In genomic region chr14:44873536-44873935, GRCh38 we compare ENCODE assay signal across 19 cellular contexts.
DNase-seq lines count a peak whose midpoint lies in the region; ATAC-seq, FAIRE-seq and TF ChIP-seq lines count a peak whose summit lies in the region.
"Had no signal": no experiment of that assay in that cellular context is flagged by ENCODE, and none has a peak within 500 bp of the region (broad histone marks: within the 10 kb centered on the region; RNA-seq: fewer than 3 reads in every experiment).

No MANE protein-coding gene starts in this region.

- 12% methylated on average over 10 of the region's 10 CpGs for WGBS in A549 (ENCODE audit: missing lambda C conversion rate)
- WGBS in H9 (ENCODE audit: extremely low coverage, insufficient read length, low lambda C conversion rate) = no CpG with 5 or more reads among the region's 10 CpGs
- WGBS in H1 (ENCODE audit: extremely low coverage in 1 of 2, insufficient coverage in 1 of 2, insufficient read length in 1 of 2, insufficient replicate concordance in 2 of 2, low coverage in 1 of 2, low lambda C conversion rate in 2 of 2, missing lambda C conversion rate in 1 of 2), 2 experiments = 77% methylated on average over 10 of the region's 10 CpGs; no CpG with 5 or more reads in 1 of the 2 experiments

- H3K27ac ChIP-seq in A549 = no peak overlapping the region
- no peak overlapping the region for H3K27ac ChIP-seq in H9 (ENCODE audit: insufficient read length, low read depth, low read length)
- no peak overlapping the region for H3K27ac ChIP-seq in H1 (ENCODE audit: low read depth, low read length)
- H3K27ac ChIP-seq in uterus = no peak overlapping the region
- H3K27ac ChIP-seq: C4-2B had no signal

- no peak overlapping the region for H2BK20ac ChIP-seq in H9 (ENCODE audit: low read depth, low read length, poor library complexity, severe bottlenecking)
- no peak overlapping the region for H2BK20ac ChIP-seq in H1 (ENCODE audit: low read length)

- H3K4ac ChIP-seq in H9 (ENCODE audit: low read depth, low read length) (no peak overlapping the region), H1 (replicated peaks; ENCODE audit: insufficient read length, low read depth, low read length) (no peak overlapping the region)

- H3K4me3 ChIP-seq in A549 = peak overlapping the region; percentile 23; the same call in 1 of the 3 replicates
- peak overlapping the region in 1 of 4 experiments; percentile 28; a peak in 1 of 8 replicates for H3K4me3 ChIP-seq in H1 (ENCODE audit: extremely low read depth in 1 of 4, insufficient read depth in 2 of 4, low read depth in 3 of 4, low read length in 4 of 4)
- H3K4me3 ChIP-seq in uterus = no peak overlapping the region

- no peak for DNase-seq in A549 (ENCODE audit: low read depth in 1 of 2, low spot score in 1 of 2)
- DNase-seq in H9 = peak; percentile 38
- no peak for DNase-seq in H1 (ENCODE audit: low read depth in 1 of 2, low spot score in 2 of 2)
- DNase-seq in left kidney (ENCODE audit: low read depth, low spot score) = peak; percentile 38
- no peak for DNase-seq in RKO (ENCODE audit: low spot score)
- no peak for DNase-seq in uterus
- no peak for DNase-seq in NK-92 (lab: John Stamatoyannopoulos, UW; ENCODE audit: unreplicated experiment)
- DNase-seq: COR-L47, DMS79, GF-D8, HFFc6, IMR-90, Kasumi-1, NCI-H1417, NCI-H2081, NCI-H524 treated with DMSO at 0.1 percent for 48 hours had no signal

- H4K5ac ChIP-seq in H9 (ENCODE audit: insufficient read length, low read depth, low read length) (no peak overlapping the region), H1 (ENCODE audit: insufficient read length, low read depth, low read length) (no peak overlapping the region)

- H3K27me3 Mint-ChIP-seq in H9 (ENCODE audit: low read depth) = peaks cover 1% of the 10 kb centered on the region

- H3K9me3 Mint-ChIP-seq in H9 = peaks cover 7 to 8% of the 10 kb centered on the region in 2 experiments; a peak in 4 of 5 replicates
- H3K9me3 Mint-ChIP-seq: HFFc6 had no signal

- no peak overlapping the region for H3K23ac ChIP-seq in H9 (ENCODE audit: insufficient read length, low read depth, low read length)
- no peak overlapping the region for H3K23ac ChIP-seq in H1 (ENCODE audit: insufficient read length)

- H3K4me2 ChIP-seq in A549 = peak overlapping the region; percentile 63
- peak overlapping the region; percentile 18 for H3K4me2 ChIP-seq in H9 (ENCODE audit: insufficient read depth, insufficient read length, low read length)
- H3K4me2 ChIP-seq in H1 (ENCODE audit: insufficient read depth in 1 of 2, low read depth in 2 of 2, low read length in 2 of 2) = peak overlapping the region; percentile 6 to 76; a peak in 2 of 4 replicates

- H2BK5ac ChIP-seq in H9 (ENCODE audit: insufficient read length, low read length) = no peak overlapping the region
- H2BK5ac ChIP-seq in H1 (ENCODE audit: low read depth, low read length) = no peak overlapping the region

- no peak for FAIRE-seq in A549 (lab: Jason Lieb, UNC)
- no peak for FAIRE-seq in H1 (lab: Jason Lieb, UNC)
- FAIRE-seq: A204.1 had no signal

- H3K56ac ChIP-seq in H9 (ENCODE audit: insufficient read length, low read depth, low read length) = no peak overlapping the region
- H3K56ac ChIP-seq in H1 (replicated peaks; ENCODE audit: insufficient read length, low read depth, low read length) = no peak overlapping the region

- H3K4me1 Mint-ChIP-seq in H9 = peaks cover 4 to 8% of the 10 kb centered on the region in 2 experiments

- no peak overlapping the region for H4K8ac ChIP-seq in H9 (replicated peaks; ENCODE audit: insufficient read length, low read depth, low read length)
- 0 out of 2 replicates have a peak overlapping the region, but pooled peaks have one; percentile 35 for H4K8ac ChIP-seq in H1 (ENCODE audit: extremely low read depth, insufficient read depth, low read length)

- H3K4me1 ChIP-seq in A549 (no peaks in the 10 kb centered on the region), H9 (ENCODE audit: insufficient read depth, low read length) (no peaks in the 10 kb centered on the region), H1 (replicated peaks in 1 of 4; ENCODE audit: control insufficient read depth in 3 of 4, insufficient read depth in 4 of 4, low read length in 3 of 4) (peaks cover 0 to 4% (median 0%) of the 10 kb centered on the region in 4 experiments; a peak in 1 of 7 replicates), uterus (no peaks in the 10 kb centered on the region)

- TF ChIP-seq POLR2A in A549 (IDR thresholded peaks at IDR 0.05; ENCODE audit: low read length) (no peak), H1 (IDR thresholded peaks at IDR 0.05; ENCODE audit: control extremely low read depth in 1 of 2, low read depth in 2 of 2, low read length in 2 of 2) (no peak), uterus (IDR thresholded peaks at IDR 0.05) (no peak)

- H4K91ac ChIP-seq in H9 (ENCODE audit: insufficient read length, low read depth, low read length) (no peak overlapping the region), H1 (replicated peaks; ENCODE audit: insufficient read length, low read length) (no peak overlapping the region)

- peak overlapping the region in 1 of 2 experiments; percentile 55; a peak in 2 of 5 replicates for H3K4me3 Mint-ChIP-seq in H9
- H3K4me3 Mint-ChIP-seq: HFFc6 had no signal

- no peak overlapping the region for H2AK5ac ChIP-seq in H9 (ENCODE audit: insufficient read length, low read length)
- H2AK5ac ChIP-seq in H1 (ENCODE audit: low read depth, low read length) = no peak overlapping the region

- intact Hi-C loops in uterus (cut with DNase I; ENCODE audit: low total_unique reads) = no loop called here

- TF ChIP-seq RAD21 in A549 (conservative IDR thresholded peaks at IDR 0.05 in 1 of 2, IDR thresholded peaks at IDR 0.05 in 1 of 2) (no peak), H1 (IDR thresholded peaks at IDR 0.05 in 1 of 2, conservative IDR thresholded peaks at IDR 0.05 in 1 of 2; ENCODE audit: low read depth in 2 of 2, low read length in 2 of 2) (no peak)

- no peaks in the 10 kb centered on the region for H4K20me1 ChIP-seq in H9 (ENCODE audit: control insufficient read depth, insufficient read depth, insufficient read length)
- H4K20me1 ChIP-seq in H1 (replicated peaks in 1 of 2; ENCODE audit: control insufficient read depth in 1 of 2, insufficient read depth in 2 of 2, low read length in 2 of 2) = no peaks in the 10 kb centered on the region

- no peak overlapping the region for H2BK120ac ChIP-seq in H9 (ENCODE audit: low read depth, low read length, poor library complexity, severe bottlenecking)
- H2BK120ac ChIP-seq in H1 (replicated peaks; ENCODE audit: low read depth, low read length) = no peak overlapping the region

- ATAC-seq in A549 (peak in 1 of 2 experiments; percentile 57; a peak in 3 of 6 replicates), GM18907 (IDR thresholded peaks at IDR 0.05; ENCODE audit: unreplicated experiment) (no peak)

- H3K18ac ChIP-seq in H9 (ENCODE audit: insufficient read length, low read depth, low read length) (no peak overlapping the region), H1 (ENCODE audit: extremely low read depth, low read length) (no peak overlapping the region; the same call in none of the 2 replicates)

- H3K27me3 ChIP-seq in H9 (ENCODE audit: insufficient read depth, low read length) (no peaks in the 10 kb centered on the region), H1 (replicated peaks in 1 of 4; ENCODE audit: control insufficient read depth in 3 of 4, extremely low read depth in 1 of 4, insufficient read depth in 3 of 4, low read length in 3 of 4) (no peaks in the 10 kb centered on the region), uterus (no peaks in the 10 kb centered on the region)

- H2BK15ac ChIP-seq in H9 (ENCODE audit: low read depth, low read length) = no peak overlapping the region
- no peak overlapping the region for H2BK15ac ChIP-seq in H1 (ENCODE audit: low read length)

- CTCF ChIA-PET in A549 (lab: Yijun Ruan, JAX) = interaction anchor here (2.9 kb wide), 1 partner anchor 27 kb away, joined by 8 read pairs; no protein-coding TSS in a partner anchor
- CTCF ChIA-PET in H1 (lab: Charles Lee; ENCODE audit: partially characterized antibody) = no interaction called here

- no peak for TF ChIP-seq EP300 in A549 (IDR thresholded peaks at IDR 0.05)
- no peak for TF ChIP-seq EP300 in H1 (IDR thresholded peaks at IDR 0.05; ENCODE audit: borderline replicate concordance in 1 of 2, low read depth in 2 of 2, low read length in 2 of 2)

- POLR2A ChIA-PET in A549 (lab: Yijun Ruan, JAX) = interaction anchor here (0.6 kb wide), 1 partner anchor 88 kb away, joined by 3 read pairs; the partner anchor contains the start of genes KLHL28 and TOGARAM1
- POLR2A ChIA-PET in H1 (lab: Charles Lee; ENCODE audit: partially characterized antibody) = no interaction called here

- TF ChIP-seq CTCF in A549 (IDR thresholded peaks at IDR 0.05) = no peak
- no peak for TF ChIP-seq CTCF in H9 (conservative IDR thresholded peaks at IDR 0.05)
- no peak for TF ChIP-seq CTCF in H1 (IDR thresholded peaks at IDR 0.05; ENCODE audit: control extremely low read depth in 1 of 3, insufficient read depth in 1 of 3, low read depth in 1 of 3, low read length in 3 of 3)
- no peak for TF ChIP-seq CTCF in uterus (IDR thresholded peaks at IDR 0.05)

- no peaks in the 10 kb centered on the region for H3K23me2 ChIP-seq in H9 (ENCODE audit: insufficient read length, low read depth, low read length, poor library complexity, severe bottlenecking)
- H3K23me2 ChIP-seq in H1 (ENCODE audit: low read depth, low read length) = no peaks in the 10 kb centered on the region; the same call in 1 of the 2 replicates

- H3K79me1 ChIP-seq in H9 (ENCODE audit: insufficient read depth, low read depth, low read length, poor library complexity, severe bottlenecking) = no peaks in the 10 kb centered on the region
- no peaks in the 10 kb centered on the region for H3K79me1 ChIP-seq in H1 (ENCODE audit: low read depth, low read length)

- H3K36me3 ChIP-seq in H1 (ENCODE audit: control insufficient read depth in 2 of 4, insufficient read depth in 4 of 4, low read length in 3 of 4) = no peaks in the 10 kb centered on the region
- no peaks in the 10 kb centered on the region for H3K36me3 ChIP-seq in uterus

- H2BK12ac ChIP-seq in H9 (ENCODE audit: insufficient read length, low read depth, low read length) = no peak overlapping the region
- no peak overlapping the region for H2BK12ac ChIP-seq in H1 (ENCODE audit: low read depth, low read length)

- H2AFZ ChIP-seq in H9 (ENCODE audit: low read length) (no peak overlapping the region), H1 (ENCODE audit: low read length) (peak overlapping the region; percentile 36; the same call in 1 of the 2 replicates)

- H3T11ph ChIP-seq in H9 (ENCODE audit: low read length) = no peak overlapping the region

- H3K9ac ChIP-seq in H9 (ENCODE audit: extremely low read depth, insufficient read length, low read length) (no peak overlapping the region), H1 (replicated peaks in 1 of 4; ENCODE audit: extremely low read depth in 1 of 4, low read depth in 3 of 4, low read length in 3 of 4) (no peak overlapping the region)

- H3K79me2 ChIP-seq in H9 (ENCODE audit: insufficient read depth, low read length) = no peaks in the 10 kb centered on the region
- H3K79me2 ChIP-seq in H1 (ENCODE audit: control insufficient read depth in 1 of 2, insufficient read depth in 2 of 2, low read length in 2 of 2) = no peaks in the 10 kb centered on the region

- H3K27ac Mint-ChIP-seq in H9 = no peak overlapping the region
- H3K27ac Mint-ChIP-seq: HFFc6 had no signal

- H3K36me3 Mint-ChIP-seq in H9 (ENCODE audit: insufficient read depth in 1 of 3, low read depth in 3 of 3) = no peaks in the 10 kb centered on the region

- no peaks in the 10 kb centered on the region for H3K9me3 ChIP-seq in A549
- no peaks in the 10 kb centered on the region for H3K9me3 ChIP-seq in H9 (ENCODE audit: control insufficient read depth, low read depth, low read length)
- no peaks in the 10 kb centered on the region for H3K9me3 ChIP-seq in H1 (ENCODE audit: insufficient read depth in 2 of 2, low read depth in 1 of 2, low read length in 1 of 2)
- H3K9me3 ChIP-seq in uterus = no peaks in the 10 kb centered on the region

- H3K14ac ChIP-seq in H9 (ENCODE audit: insufficient read depth, low read length) (no peak overlapping the region), H1 (ENCODE audit: insufficient read length) (no peak overlapping the region)

Comparison
In these comparisons a context has a peak if more than half of its experiments do, and no peak if none do; other contexts are left out.
1. DNase-seq: peak in H9 (single experiment) and left kidney (single experiment); none in A549 (0 of 2), H1 (0 of 2), RKO (single experiment), uterus (0 of 2) and NK-92 (single experiment).
2. Peak in every context shown above with its lines, with median percentiles within 50 percentile points of each other: H3K4me2 ChIP-seq.